32 cellular contexts compared by ENCODE assay signal in the genomic region with DNA sequence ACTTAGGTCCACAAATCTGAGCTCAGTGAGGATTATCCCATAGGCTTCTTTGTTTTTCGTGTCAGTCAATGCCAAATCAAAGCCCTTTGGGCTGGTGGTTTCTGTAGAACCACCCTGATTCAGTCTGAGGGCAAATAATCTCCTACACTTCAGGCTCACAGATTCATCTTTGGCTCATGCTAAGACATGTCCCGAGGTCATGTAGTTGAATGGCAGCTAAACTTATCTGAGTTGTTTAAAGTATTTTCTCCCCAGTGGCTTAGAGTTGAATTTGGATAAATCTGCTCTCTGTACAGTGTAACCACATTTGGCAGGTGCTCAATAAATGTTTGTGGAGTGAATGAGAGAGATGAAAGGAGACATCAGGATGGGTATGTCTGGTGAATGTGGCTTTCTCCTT.
"Had no signal": no experiment of that assay in that cellular context is flagged by ENCODE, and none has a peak within 500 bp of the region (broad histone marks: within the 10 kb centered on the region; RNA-seq: fewer than 3 reads in every experiment).

No MANE protein-coding gene starts in this region.

- H3K27me3 ChIP-seq: breast epithelium, left lung, neutrophil, ovary, stomach, thyroid gland, upper lobe of left lung, vagina had no signal

- H3K4me1 ChIP-seq: breast epithelium, left lung, prostate gland, stomach, thyroid gland, upper lobe of left lung, vagina had no signal

- H3K9me3 Mint-ChIP-seq: activated naive CD4-positive, alpha-beta T cell treated with anti-CD3 and anti-CD28 coated beads, Interleukin-2, amount 10 ng/mL, durations not matched to agents 7 days and 5 days; activated naive CD8-positive, alpha-beta T cell treated with anti-CD3 and anti-CD28 coated beads, Interleukin-2, amount 10 ng/mL, durations not matched to agents 7 days and 5 days; activated T-helper 1 cell treated with anti-CD3 and anti-CD28 coated beads, Interleukin-12 subunit alpha, Interleukin-12 subunit beta, Interleukin-2, Interleukin-4 antibody, amounts not matched to agents 30 ng/mL and 10 ng/mL and 1 ng/mL, durations not matched to agents 14 hours and 24 hours and 36 hours; central memory CD8-positive, alpha-beta T cell; nephron; stimulated activated naive B cell treated with anti-CD40 and anti-IgM and Interleukin-4, amounts not matched to agents 10 μg/mL and 1 μg/mL and 100 μg/mL, for 72 hours; T-helper 2 cell treated with Interferon-gamma antibody and Interleukin-4, amounts not matched to agents 5 μg/mL and 100 μg/mL, for 36 hours had no signal

- H3K9me3 ChIP-seq: breast epithelium, left lung, mucosa of descending colon, neutrophil, ovary, prostate gland, stomach, thyroid gland, upper lobe of left lung, vagina had no signal

- H3K4me1 Mint-ChIP-seq: activated naive CD4-positive, alpha-beta T cell treated with anti-CD3 and anti-CD28 coated beads, Interleukin-2, amount 10 ng/mL, durations not matched to agents 7 days and 5 days; activated naive CD8-positive, alpha-beta T cell treated with anti-CD3 and anti-CD28 coated beads, Interleukin-2, amount 10 ng/mL, durations not matched to agents 7 days and 5 days; central memory CD8-positive, alpha-beta T cell; nephron had no signal

- ATAC-seq: left lung; mucosa of descending colon; stimulated activated naive B cell treated with anti-CD40 and anti-IgM and Interleukin-4, amounts not matched to agents 10 μg/mL and 1 μg/mL and 100 μg/mL, for 72 hours had no signal

- H3K4me3 Mint-ChIP-seq: activated naive CD4-positive, alpha-beta T cell treated with anti-CD3 and anti-CD28 coated beads, Interleukin-2, amount 10 ng/mL, durations not matched to agents 7 days and 5 days; activated naive CD8-positive, alpha-beta T cell treated with anti-CD3 and anti-CD28 coated beads, Interleukin-2, amount 10 ng/mL, durations not matched to agents 7 days and 5 days; activated T-helper 1 cell treated with anti-CD3 and anti-CD28 coated beads, Interleukin-12 subunit alpha, Interleukin-12 subunit beta, Interleukin-2, Interleukin-4 antibody, amounts not matched to agents 30 ng/mL and 10 ng/mL and 1 ng/mL, durations not matched to agents 14 hours and 24 hours and 36 hours; central memory CD8-positive, alpha-beta T cell; nephron; stimulated activated naive B cell treated with anti-CD40 and anti-IgM and Interleukin-4, amounts not matched to agents 10 μg/mL and 1 μg/mL and 100 μg/mL, for 72 hours; T-helper 2 cell treated with Interferon-gamma antibody and Interleukin-4, amounts not matched to agents 5 μg/mL and 100 μg/mL, for 36 hours had no signal

- H3K27me3 Mint-ChIP-seq: activated naive CD4-positive, alpha-beta T cell treated with anti-CD3 and anti-CD28 coated beads, Interleukin-2, amount 10 ng/mL, durations not matched to agents 7 days and 5 days; activated naive CD8-positive, alpha-beta T cell treated with anti-CD3 and anti-CD28 coated beads, Interleukin-2, amount 10 ng/mL, durations not matched to agents 7 days and 5 days; central memory CD8-positive, alpha-beta T cell; stimulated activated naive B cell treated with anti-CD40 and anti-IgM and Interleukin-4, amounts not matched to agents 10 μg/mL and 1 μg/mL and 100 μg/mL, for 72 hours had no signal

- H3K4me3 ChIP-seq: breast epithelium, left lung, lung, mucosa of descending colon, ovary, prostate gland, stomach, thyroid gland, upper lobe of left lung, vagina had no signal

- DNase-seq: activated CD4-positive, alpha-beta T cell treated with anti-CD3 and anti-CD28 coated beads for 4 hours; activated CD4-positive, alpha-beta T cell treated with anti-CD3 and anti-CD28 coated beads, Interleukin-2, amount 50 U/mL, for 4 hours; activated CD4-positive, CD25-positive, alpha-beta regulatory T cell; activated gamma-delta T cell; activated naive CD4-positive, alpha-beta T cell treated with anti-CD3 and anti-CD28 coated beads, Interleukin-2, amount 10 ng/mL, durations not matched to agents 7 days and 5 days; activated naive CD8-positive, alpha-beta T cell treated with anti-CD3 and anti-CD28 coated beads, Interleukin-2, amount 10 ng/mL, durations not matched to agents 7 days and 5 days; activated T-cell treated with anti-CD3 and anti-CD28 coated beads, Interleukin-2, amount 50 U/mL, for 1 hour; amniotic stem cell; dermis blood vessel endothelial cell; effector CD4-positive, alpha-beta T cell; head of caudate nucleus; mucosa of descending colon; ovary; retina; stimulated activated CD4-positive, alpha-beta T cell treated with anti-CD3 and anti-CD28 coated beads, Interleukin-15, amount 100 ng/mL, for 24 hours; stimulated activated CD4-positive, alpha-beta T cell treated with anti-CD3 and anti-CD28 coated beads, Interleukin-2, amount 100 ng/mL, for 24 hours; stimulated activated naive B cell treated with anti-CD40 and anti-IgM and Interleukin-4, amounts not matched to agents 10 μg/mL and 1 μg/mL and 100 μg/mL, for 72 hours; stomach; T-helper 1 cell; thyroid gland; upper lobe of left lung had no signal

- FAIRE-seq: colon had no signal

- H3K27ac ChIP-seq: breast epithelium, left lung, neutrophil, ovary, prostate gland, stomach, thyroid gland, upper lobe of left lung, vagina had no signal

- H3K27ac Mint-ChIP-seq: activated naive CD4-positive, alpha-beta T cell treated with anti-CD3 and anti-CD28 coated beads, Interleukin-2, amount 10 ng/mL, durations not matched to agents 7 days and 5 days; activated naive CD8-positive, alpha-beta T cell treated with anti-CD3 and anti-CD28 coated beads, Interleukin-2, amount 10 ng/mL, durations not matched to agents 7 days and 5 days; activated T-helper 1 cell treated with anti-CD3 and anti-CD28 coated beads, Interleukin-12 subunit alpha, Interleukin-12 subunit beta, Interleukin-2, Interleukin-4 antibody, amounts not matched to agents 30 ng/mL and 10 ng/mL and 1 ng/mL, durations not matched to agents 14 hours and 24 hours and 36 hours; nephron; stimulated activated naive B cell treated with anti-CD40 and anti-IgM and Interleukin-4, amounts not matched to agents 10 μg/mL and 1 μg/mL and 100 μg/mL, for 72 hours; T-helper 2 cell treated with Interferon-gamma antibody and Interleukin-4, amounts not matched to agents 5 μg/mL and 100 μg/mL, for 36 hours had no signal

- H3K36me3 ChIP-seq: breast epithelium, ovary had no signal
